ENCODE assay signal across 17 cellular contexts in genomic region chr11:116615211-116615865, GRCh38.
"Had no signal": no experiment of that assay in that cellular context is flagged by ENCODE, and none has a peak within 500 bp of the region (broad histone marks: within the 10 kb centered on the region; RNA-seq: fewer than 3 reads in every experiment).

No MANE protein-coding gene starts in this region.

- H3K27ac Mint-ChIP-seq: activated naive CD4-positive, alpha-beta T cell treated with anti-CD3 and anti-CD28 coated beads, Interleukin-2, amount 50 U/mL, for 24 hours; natural killer cell treated with Interleukin-12 subunit alpha and Interleukin-12 subunit beta and Interleukin-15 and Interleukin-18, amount 100 ng/mL, for 72 hours; progenitor cell of endocrine pancreas had no signal

- ATAC-seq: activated T-cell treated with anti-CD3 and anti-CD28 coated beads, Interleukin-2, amount 50 U/mL, for 4 hours; esophagus mucosa; left ventricle myocardium superior; right cardiac atrium; stimulated activated naive CD8-positive, alpha-beta T cell treated with anti-CD3 and anti-CD28 coated beads, Interleukin-15, Interleukin-2, amounts not matched to agents 100 U/mL and 50 U/mL, for 24 hours had no signal

- H3K4me3 Mint-ChIP-seq: activated naive CD4-positive, alpha-beta T cell treated with anti-CD3 and anti-CD28 coated beads, Interleukin-2, amount 50 U/mL, for 24 hours; activated T-cell treated with anti-CD3 and anti-CD28 coated beads, Interleukin-2, amount 50 U/mL, for 4 hours; natural killer cell treated with Interleukin-12 subunit alpha and Interleukin-12 subunit beta and Interleukin-15 and Interleukin-18, amount 100 ng/mL, for 72 hours had no signal

- H3K27me3 ChIP-seq: adrenal gland, cardiac muscle cell, transverse colon had no signal

- H3K27ac ChIP-seq: adrenal gland, cardiac muscle cell, skin epidermis, transverse colon had no signal

- H3K36me3 Mint-ChIP-seq: activated naive CD4-positive, alpha-beta T cell treated with anti-CD3 and anti-CD28 coated beads, Interleukin-2, amount 50 U/mL, for 24 hours; natural killer cell treated with Interleukin-12 subunit alpha and Interleukin-12 subunit beta and Interleukin-15 and Interleukin-18, amount 100 ng/mL, for 72 hours had no signal

- H3K36me3 ChIP-seq: adrenal gland, cardiac muscle cell, transverse colon had no signal

- H3K9me3 ChIP-seq: adrenal gland, transverse colon had no signal

- H3K4me3 ChIP-seq: adrenal gland, cardiac muscle cell, skin epidermis, transverse colon had no signal

- H3K9me3 Mint-ChIP-seq: activated naive CD4-positive, alpha-beta T cell treated with anti-CD3 and anti-CD28 coated beads, Interleukin-2, amount 50 U/mL, for 24 hours; activated T-cell treated with anti-CD3 and anti-CD28 coated beads, Interleukin-2, amount 50 U/mL, for 4 hours; natural killer cell treated with Interleukin-12 subunit alpha and Interleukin-12 subunit beta and Interleukin-15 and Interleukin-18, amount 100 ng/mL, for 72 hours had no signal

- H3K4me1 ChIP-seq: adrenal gland, transverse colon had no signal

- H3K4me1 Mint-ChIP-seq: activated naive CD4-positive, alpha-beta T cell treated with anti-CD3 and anti-CD28 coated beads, Interleukin-2, amount 50 U/mL, for 24 hours had no signal

- DNase-seq: activated CD4-positive, alpha-beta T cell treated with anti-CD3 and anti-CD28 coated beads, Interleukin-2, amount 50 U/mL, for 48 hours; activated effector memory CD4-positive, alpha-beta T cell treated with Interleukin-2 at 50 U/mL for 16 hours; activated T-cell treated with anti-CD3 and anti-CD28 coated beads, Interleukin-2, amount 50 U/mL, for 4 hours; left ventricle myocardium superior; mesenchymal stem cell; nucleus accumbens; right cardiac atrium; stimulated activated naive CD8-positive, alpha-beta T cell treated with anti-CD3 and anti-CD28 coated beads, Interleukin-15, Interleukin-2, amounts not matched to agents 100 U/mL and 50 U/mL, for 24 hours; T1000; transverse colon had no signal
